Comparison of ENCODE assay signal across 20 cellular contexts in the genomic region with DNA sequence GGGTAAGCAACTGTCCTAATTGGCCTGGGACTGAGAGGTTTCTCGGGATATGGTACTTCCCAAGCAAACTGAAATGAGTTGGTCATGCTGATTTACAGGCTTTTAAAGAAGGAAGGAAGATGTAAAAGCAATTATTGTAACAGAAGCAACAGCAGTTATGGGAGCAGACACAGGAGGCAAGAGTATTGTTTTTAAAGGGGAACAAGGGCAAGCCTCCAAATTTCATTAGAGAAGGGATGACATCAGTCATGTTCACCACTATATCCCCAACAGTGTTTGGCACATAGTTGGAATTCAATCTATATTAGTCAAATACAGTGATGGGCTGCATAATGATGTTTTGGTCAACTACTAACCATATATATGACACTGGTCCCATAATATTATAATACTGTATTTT. TPM values are rescaled to one million over a fixed set of nuclear protein-coding genes. Genes with fewer than 3 reads are reported as not detected.
DNase-seq lines count a peak whose midpoint lies in the region; TF ChIP-seq lines count a peak whose summit lies in the region.
"Had no signal": no experiment of that assay in that cellular context is flagged by ENCODE, and none has a peak within 500 bp of the region (broad histone marks: within the 10 kb centered on the region; RNA-seq: fewer than 3 reads in every experiment).

No MANE protein-coding gene starts in this region.

- peaks cover 28% of the 10 kb centered on the region for H3K36me3 Mint-ChIP-seq in HFFc6 (ENCODE audit: low read depth)
- peaks cover 32% of the 10 kb centered on the region for H3K36me3 Mint-ChIP-seq in nephron progenitor cell (ENCODE audit: low read depth)

- no peaks in the 10 kb centered on the region for H3K36me3 ChIP-seq in PC-9 (ENCODE audit: low read depth)
- H3K36me3 ChIP-seq: MG63 had no signal

- in situ Hi-C loops in astrocyte of the spinal cord (cut with HindIII; ENCODE audit: low sequenced_read_pairs) = no loop called here

- H4K20me1 ChIP-seq in PC-9 (ENCODE audit: insufficient read depth) = no peaks in the 10 kb centered on the region

- H3K27ac Mint-ChIP-seq in HFFc6 = peak overlapping the region; percentile 71
- peak overlapping the region; percentile 50 for H3K27ac Mint-ChIP-seq in nephron progenitor cell
- H3K27ac Mint-ChIP-seq: GM23338 had no signal

- no peaks in the 10 kb centered on the region for H3K27me3 ChIP-seq in PC-9 (ENCODE audit: insufficient read depth, low read depth)
- H3K27me3 ChIP-seq: MG63 had no signal

- H3K4me3 Mint-ChIP-seq in HFFc6 (no peak overlapping the region), nephron progenitor cell (no peak overlapping the region)
- H3K4me3 Mint-ChIP-seq: GM23338 had no signal

- H3F3A ChIP-seq in PC-9 (ENCODE audit: insufficient read depth, low read depth) = peaks cover 13% of the 10 kb centered on the region

- no peaks in the 10 kb centered on the region for H3K79me2 ChIP-seq in PC-9 (ENCODE audit: low read depth)

- H3K4me1 Mint-ChIP-seq in HFFc6 (ENCODE audit: low read depth) (peaks cover 48% of the 10 kb centered on the region), nephron progenitor cell (peaks cover 5% of the 10 kb centered on the region)
- H3K4me1 Mint-ChIP-seq: GM23338 had no signal

- H3K9me3 Mint-ChIP-seq in HFFc6 (peaks cover 28% of the 10 kb centered on the region), nephron progenitor cell (peaks cover 40% of the 10 kb centered on the region)

- CTCF ChIA-PET in PC-9 (lab: Charles Lee) (no interaction called here), GM10248 (lab: Yijun Ruan, JAX) (interaction anchor here (1.3 kb wide), 1 partner anchor 10 kb away, joined by 3 read pairs; no protein-coding TSS in a partner anchor)

- H3K4me1 ChIP-seq in PC-9 (replicated peaks; ENCODE audit: insufficient read depth) = peaks cover 18% of the 10 kb centered on the region
- H3K4me1 ChIP-seq: Caco-2 had no signal

- H3K9me3 ChIP-seq in PC-9 (ENCODE audit: insufficient read depth, low read depth) = peaks cover 5% of the 10 kb centered on the region; the same call in 1 of the 2 replicates

- H3K9me2 ChIP-seq in PC-9 (ENCODE audit: insufficient read depth) = no peaks in the 10 kb centered on the region

- BruUV-seq in PC-9 (replicated peaks; lab: Mats Ljungman, UMichigan) = no TSS peak

- POLR2A ChIA-PET in PC-9 (lab: Charles Lee; ENCODE audit: unreplicated experiment) (interaction anchor here (0.6 kb wide), 1 partner anchor 99 kb away, joined by 3 read pairs; no protein-coding TSS in a partner anchor), GM10248 (lab: Yijun Ruan, JAX) (no interaction called here)

- H3K4me3 ChIP-seq in AG10803 (ENCODE audit: low read length) = no peak overlapping the region
- H3K4me3 ChIP-seq in astrocyte of the spinal cord (ENCODE audit: low read depth, low read length) = no peak overlapping the region
- no peak overlapping the region for H3K4me3 ChIP-seq in PC-9
- H3K4me3 ChIP-seq: A549, GM23338, MG63 had no signal

- no peak overlapping the region for H3K4me2 ChIP-seq in PC-9
- H3K4me2 ChIP-seq: A549, GM23338, KMS-11 had no signal

- H3K27ac ChIP-seq in PC-9 = no peak overlapping the region
- H3K27ac ChIP-seq: A549, KMS-11 had no signal

- intact Hi-C loops in PC-9 (cut with micrococcal nuclease; ENCODE audit: unreplicated experiment) = no loop called here

- H2AFZ ChIP-seq in PC-9 = no peak overlapping the region
- H2AFZ ChIP-seq: GM23338 had no signal

- DNase-seq in AG10803 (ENCODE audit: low read depth) (peak; percentile 50), HFFc6 (peak; percentile 69), astrocyte of the spinal cord (ENCODE audit: low read depth, low spot score) (peak; percentile 27), nephron progenitor cell (no peak), PC-9 (no peak), NCI-H1105 treated with DMSO at 0.1 percent for 48 hours (lab: John Stamatoyannopoulos, UW) (no peak), GM10248 (ENCODE audit: extremely low spot score) (no peak)
- DNase-seq: Caco-2; DMS153; MG63; NCI-H1092; NCI-H1694; NCI-H2227 treated with DMSO at 0.1 percent for 48 hours; NCI-H526; NK-92 treated with Interleukin-12 subunit alpha and Interleukin-12 subunit beta, amount 100 ng/mL, for 24 hours; RPMI8226; SIG-M5 had no signal

- no peak for TF ChIP-seq CTCF in AG10803 (conservative IDR thresholded peaks at IDR 0.05; ENCODE audit: low read length)
- no peak for TF ChIP-seq CTCF in HFFc6 (IDR thresholded peaks at IDR 0.05)
- TF ChIP-seq CTCF in astrocyte of the spinal cord (IDR thresholded peaks at IDR 0.05; ENCODE audit: low read depth, low read length) = no peak
- TF ChIP-seq CTCF in nephron progenitor cell (IDR thresholded peaks at IDR 0.05) = no peak
- no peak for TF ChIP-seq CTCF in PC-9 (conservative IDR thresholded peaks at IDR 0.05)
- TF ChIP-seq CTCF in GM10248 (IDR thresholded peaks at IDR 0.05; ENCODE audit: control extremely low read depth, extremely low read depth, low read depth, missing control alignments) = no peak

- no peaks in the 10 kb centered on the region for H3K27me3 Mint-ChIP-seq in HFFc6 (ENCODE audit: insufficient read depth)
- H3K27me3 Mint-ChIP-seq in nephron progenitor cell (ENCODE audit: low read depth, poor library complexity) = peaks cover under 1% of the 10 kb centered on the region

RNA-seq across cellular contexts. Expression of a gene that starts 46.0 kb away (rescaled TPM):
- total RNA-seq in HFFc6 (2021; fragmentation: NEBNext Ultra II Directional; extraction: Animal tissue kit (Norgen Biotek cat#: 25700)) = 10 to 100 TPM; 80.5 to 91.1 (median 82.2) TPM
- 74.7 and 93.7 TPM in 2 replicates for total RNA-seq in PC-9 (2021)

Comparison
In these comparisons a context has a peak if more than half of its experiments do, and no peak if none do; other contexts are left out.
1. DNase-seq: peak in AG10803 (single experiment), HFFc6 (single experiment) and astrocyte of the spinal cord (single experiment); none in nephron progenitor cell (single experiment), PC-9 (0 of 2), NCI-H1105 treated with DMSO at 0.1 percent for 48 hours (single experiment) and GM10248 (single experiment).